13 cellular contexts compared by ENCODE assay signal in genomic region chr12:124842073-124842749, GRCh38. TPM values are rescaled to one million over a fixed set of nuclear protein-coding genes. Genes with fewer than 3 reads are reported as not detected.
DNase-seq lines count a peak whose midpoint lies in the region; ATAC-seq, FAIRE-seq and TF ChIP-seq lines count a peak whose summit lies in the region.
"Had no signal": no experiment of that assay in that cellular context is flagged by ENCODE, and none has a peak within 500 bp of the region (broad histone marks: within the 10 kb centered on the region; RNA-seq: fewer than 3 reads in every experiment).

No MANE protein-coding gene starts in this region.

- DNase-seq in HCT116 (ENCODE audit: low read depth, low spot score): no peak
- DNase-seq in caudate nucleus (lab: John Stamatoyannopoulos, UW): no peak
- DNase-seq in left lobe of liver (ENCODE audit: low spot score): peak; percentile 76
- DNase-seq in small intestine: no peak
- DNase-seq in T1000 (lab: John Stamatoyannopoulos, UW): no peak
- no peak for DNase-seq in activated CD4-positive, CD25-positive, alpha-beta regulatory T cell (lab: John Stamatoyannopoulos, UW)
- no peak for DNase-seq in inferior parietal cortex (ENCODE audit: extremely low spot score)
- DNase-seq in pons (ENCODE audit: low spot score): no peak
- DNase-seq: activated CD4-positive, alpha-beta T cell treated with anti-CD3 and anti-CD28 coated beads, Interleukin-2, amount 50 U/mL, for 1 hour; central memory CD4-positive, alpha-beta T cell; NCI-H146; stimulated activated CD4-positive, alpha-beta T cell treated with anti-CD3 and anti-CD28 coated beads, Interleukin-15, amount 100 ng/mL, for 24 hours had no signal

- H3K27ac ChIP-seq in HCT116 (ENCODE audit: low read depth, low read length) (no peak overlapping the region), caudate nucleus (ENCODE audit: low read depth, low read length) (peak overlapping the region; percentile 39), small intestine (ENCODE audit: low read depth in 1 of 2, low read length in 1 of 2) (peak overlapping the region; percentile 58 to 72)

- no peak overlapping the region for H3K4me3 ChIP-seq in HCT116 (replicated peaks in 1 of 2; ENCODE audit: low read depth in 1 of 2, low read length in 2 of 2)
- H3K4me3 ChIP-seq in small intestine (ENCODE audit: low read depth in 1 of 2, low read length in 2 of 2): no peak overlapping the region

- no peak for ATAC-seq in HCT116
- peak; percentile 57 for ATAC-seq in left lobe of liver

- H3K4me2 ChIP-seq in HCT116 (ENCODE audit: low read length): 0 out of 2 replicates have a peak overlapping the region, but pooled peaks have one; percentile 2

- H3K36me3 ChIP-seq in HCT116 (ENCODE audit: control insufficient read depth in 1 of 2, insufficient read depth in 2 of 2, low read length in 2 of 2): no peaks in the 10 kb centered on the region; a peak in 1 of 4 replicates
- H3K36me3 ChIP-seq in small intestine (ENCODE audit: control insufficient read depth in 2 of 2, insufficient read depth in 2 of 2, low read length in 2 of 2): no peaks in the 10 kb centered on the region

- H2AFZ ChIP-seq in HCT116 (ENCODE audit: low read depth, low read length, poor library complexity, severe bottlenecking): no peak overlapping the region

- H3K27me3 ChIP-seq in HCT116 (ENCODE audit: insufficient read depth, low read length) (no peaks in the 10 kb centered on the region), small intestine (ENCODE audit: control insufficient read depth in 2 of 2, insufficient read depth in 2 of 2, low read length in 2 of 2) (no peaks in the 10 kb centered on the region)

- BruUV-seq in HCT116 (replicated peaks; lab: Mats Ljungman, UMichigan): no TSS peak

- TF ChIP-seq POLR2A in HCT116 (IDR thresholded peaks at IDR 0.05; ENCODE audit: borderline replicate concordance, extremely low read depth, insufficient read depth, insufficient read length): no peak

- RAD21 ChIA-PET in HCT116 (lab: Charles Lee; ENCODE audit: low non-redundant PET in 1 of 2, low total read pairs in 2 of 2, uncharacterized antibody in 2 of 2, unreplicated experiment in 2 of 2): no interaction called here

- CTCF ChIA-PET in HCT116 (lab: Charles Lee): no interaction called here

- H3K79me2 ChIP-seq in HCT116 (ENCODE audit: insufficient read depth, low read length): peaks cover 49% of the 10 kb centered on the region

- no peaks in the 10 kb centered on the region for H3K9me2 ChIP-seq in HCT116 (ENCODE audit: insufficient read depth)

- intact Hi-C loops in HCT116 (cut with micrococcal nuclease): no loop called here

- TF ChIP-seq CTCF in HCT116 (IDR thresholded peaks at IDR 0.05 in 2 of 3, conservative IDR thresholded peaks at IDR 0.05 in 1 of 3; ENCODE audit: borderline replicate concordance in 1 of 3, insufficient read depth in 1 of 3, low read depth in 2 of 3, low read length in 2 of 3): no peak

- POLR2A ChIA-PET in HCT116 (lab: Charles Lee): no interaction called here

- no peak for TF ChIP-seq RAD21 in HCT116 (IDR thresholded peaks at IDR 0.05; ENCODE audit: low read depth)

- H3K9me3 ChIP-seq in HCT116 (ENCODE audit: control insufficient read depth in 1 of 2, insufficient read depth in 1 of 2, low read depth in 1 of 2, low read length in 2 of 2) (no peaks in the 10 kb centered on the region), small intestine (ENCODE audit: control insufficient read depth, low read depth) (no peaks in the 10 kb centered on the region)

- 0 out of 2 replicates have a peak, but pooled peaks cover 4% of the 10 kb centered on the region for H4K20me1 ChIP-seq in HCT116 (ENCODE audit: insufficient read depth)

- H3K4me1 ChIP-seq in HCT116 (ENCODE audit: control insufficient read depth in 1 of 2, insufficient read depth in 2 of 2, low read length in 2 of 2) (peaks cover 17 to 47% of the 10 kb centered on the region in 2 experiments), small intestine (ENCODE audit: control insufficient read depth in 2 of 2, insufficient read depth in 1 of 2, low read depth in 1 of 2, low read length in 1 of 2) (peaks cover 11 to 18% of the 10 kb centered on the region in 2 donors)

- WGBS in small intestine, 3 donors: 37 to 77% (median 60%) methylated on average over 14 of the region's 14 CpGs

- no peak overlapping the region for H3K9ac ChIP-seq in HCT116 (ENCODE audit: low read length)

- no peak for FAIRE-seq in small intestine (lab: Jason Lieb, UNC)
- FAIRE-seq: GM18507 had no signal

TF ChIP-seq in HCT116, 20 proteins besides CTCF, POLR2A, EP300 and RAD21:
- TF ChIP-seq POLR2AphosphoS5 (IDR thresholded peaks at IDR 0.05; ENCODE audit: low read depth, low read length) (no peak), SP1 (IDR thresholded peaks at IDR 0.05; ENCODE audit: low read depth) (no peak), TCF7L2 (IDR thresholded peaks at IDR 0.05; ENCODE audit: borderline replicate concordance, extremely low read depth, insufficient read depth, insufficient read length) (no peak), EGR1 (IDR thresholded peaks at IDR 0.05; ENCODE audit: low read depth) (no peak), YY1 (IDR thresholded peaks at IDR 0.05; ENCODE audit: extremely low read depth, insufficient replicate concordance, low read depth, low read length) (no peak), JUND (IDR thresholded peaks at IDR 0.05) (no peak), ZNF274 (IDR thresholded peaks at IDR 0.05; ENCODE audit: low read depth, low read length) (no peak), ATF3 (IDR thresholded peaks at IDR 0.05) (no peak), ZFX (IDR thresholded peaks at IDR 0.05) (no peak), SRF (IDR thresholded peaks at IDR 0.05; ENCODE audit: low read depth) (no peak), REST (IDR thresholded peaks at IDR 0.05; ENCODE audit: low read depth) (no peak), SIN3A (IDR thresholded peaks at IDR 0.05; ENCODE audit: low read depth) (no peak), CBX3 (IDR thresholded peaks at IDR 0.05; ENCODE audit: low read depth) (no peak), CEBPB (IDR thresholded peaks at IDR 0.05; ENCODE audit: low read depth) (no peak), FOSL1 (IDR thresholded peaks at IDR 0.05; ENCODE audit: low read depth) (no peak), ELF1 (IDR thresholded peaks at IDR 0.05; ENCODE audit: borderline replicate concordance, low read depth) (no peak), EZH2 (IDR thresholded peaks at IDR 0.05) (no peak)

RNA-seq across cellular contexts. Expression of gene SCARB1, which starts 21.5 kb away (rescaled TPM):
- 95.5 TPM for total RNA-seq in HCT116 (2021; ENCODE audit: unreplicated experiment)
- 114 and 120 TPM in 2 replicates for polyA plus RNA-seq in HCT116 (2012)
- 170 TPM for total RNA-seq in left lobe of liver
- 100 to 1,000 TPM in 2 of 3 donors, 10 to 100 TPM in 1; 41.9 to 230 (median 181) TPM for polyA plus RNA-seq in small intestine
